1 cellular context compared by ENCODE assay signal in the genomic region with DNA sequence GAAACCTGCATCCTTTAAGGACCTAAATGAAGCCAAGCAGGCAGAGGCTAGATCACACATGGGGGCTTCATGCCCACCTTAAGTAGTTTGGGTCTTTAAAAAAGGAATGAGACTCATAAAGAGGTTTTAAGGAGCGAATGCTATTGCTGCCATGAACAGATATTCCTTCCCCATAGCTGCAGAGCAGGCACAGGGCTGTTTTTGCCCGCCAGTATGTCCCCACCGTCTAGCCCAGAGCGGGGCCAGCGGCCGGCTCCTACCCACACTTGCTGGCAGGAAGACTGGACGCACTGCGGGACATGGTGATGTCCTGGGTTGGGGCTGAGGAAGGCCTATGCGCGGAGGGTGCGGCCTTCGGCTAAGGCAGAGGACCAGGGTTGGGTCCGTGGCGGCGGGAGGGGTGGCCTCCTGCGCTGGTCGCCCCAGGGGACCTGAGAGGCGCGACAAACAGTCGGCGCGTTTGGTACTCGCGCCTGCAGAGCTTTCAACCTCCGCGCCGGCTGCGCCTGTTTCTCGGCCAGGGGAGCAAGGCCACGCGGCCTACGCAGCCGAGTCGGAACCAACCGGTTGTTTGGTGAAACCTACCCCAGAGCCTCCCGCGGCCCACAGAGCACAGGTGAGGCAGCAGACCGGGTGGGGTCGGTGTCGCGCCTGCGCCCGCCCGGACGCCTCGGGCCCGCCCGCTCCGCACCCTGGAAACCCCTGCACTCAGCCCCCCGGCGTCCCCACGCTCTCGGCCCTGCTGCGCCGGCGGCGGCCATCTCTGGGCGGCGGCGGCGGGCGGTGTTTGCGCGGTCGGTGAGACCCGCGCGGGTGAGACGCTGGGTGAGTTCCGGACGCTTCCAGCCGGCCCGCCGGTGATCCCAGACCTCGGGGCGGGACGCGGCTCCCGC.
TF ChIP-seq lines count a peak whose summit lies in the region.

A gene with protein sequence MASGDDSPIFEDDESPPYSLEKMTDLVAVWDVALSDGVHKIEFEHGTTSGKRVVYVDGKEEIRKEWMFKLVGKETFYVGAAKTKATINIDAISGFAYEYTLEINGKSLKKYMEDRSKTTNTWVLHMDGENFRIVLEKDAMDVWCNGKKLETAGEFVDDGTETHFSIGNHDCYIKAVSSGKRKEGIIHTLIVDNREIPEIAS (plus strand): TSS at position 450 of the 893 bp plus-strand sequence. CDS start 10,956 bp downstream, outside the sequence.

TF ChIP-seq in WTC11, 78 proteins besides CTCF, POLR2A, EP300 and RAD21 (continued from another document):
- TF ChIP-seq, protein P1, sequence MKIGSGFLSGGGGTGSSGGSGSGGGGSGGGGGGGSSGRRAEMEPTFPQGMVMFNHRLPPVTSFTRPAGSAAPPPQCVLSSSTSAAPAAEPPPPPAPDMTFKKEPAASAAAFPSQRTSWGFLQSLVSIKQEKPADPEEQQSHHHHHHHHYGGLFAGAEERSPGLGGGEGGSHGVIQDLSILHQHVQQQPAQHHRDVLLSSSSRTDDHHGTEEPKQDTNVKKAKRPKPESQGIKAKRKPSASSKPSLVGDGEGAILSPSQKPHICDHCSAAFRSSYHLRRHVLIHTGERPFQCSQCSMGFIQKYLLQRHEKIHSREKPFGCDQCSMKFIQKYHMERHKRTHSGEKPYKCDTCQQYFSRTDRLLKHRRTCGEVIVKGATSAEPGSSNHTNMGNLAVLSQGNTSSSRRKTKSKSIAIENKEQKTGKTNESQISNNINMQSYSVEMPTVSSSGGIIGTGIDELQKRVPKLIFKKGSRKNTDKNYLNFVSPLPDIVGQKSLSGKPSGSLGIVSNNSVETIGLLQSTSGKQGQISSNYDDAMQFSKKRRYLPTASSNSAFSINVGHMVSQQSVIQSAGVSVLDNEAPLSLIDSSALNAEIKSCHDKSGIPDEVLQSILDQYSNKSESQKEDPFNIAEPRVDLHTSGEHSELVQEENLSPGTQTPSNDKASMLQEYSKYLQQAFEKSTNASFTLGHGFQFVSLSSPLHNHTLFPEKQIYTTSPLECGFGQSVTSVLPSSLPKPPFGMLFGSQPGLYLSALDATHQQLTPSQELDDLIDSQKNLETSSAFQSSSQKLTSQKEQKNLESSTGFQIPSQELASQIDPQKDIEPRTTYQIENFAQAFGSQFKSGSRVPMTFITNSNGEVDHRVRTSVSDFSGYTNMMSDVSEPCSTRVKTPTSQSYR (CRISPR knock-in tag; IDR thresholded peaks at IDR 0.05): no peak
